In genomic region chr6:142570221-142570671, GRCh38 we compare ENCODE assay signal across 10 cellular contexts.
DNase-seq lines count a peak whose midpoint lies in the region; ATAC-seq and TF ChIP-seq lines count a peak whose summit lies in the region.
"Had no signal": no experiment of that assay in that cellular context is flagged by ENCODE, and none has a peak within 500 bp of the region (broad histone marks: within the 10 kb centered on the region; RNA-seq: fewer than 3 reads in every experiment).

No MANE protein-coding gene starts in this region.

- DNase-seq in natural killer cell treated with Interleukin-12 subunit alpha and Interleukin-12 subunit beta and Interleukin-15 and Interleukin-18, amount 100 ng/mL, for 72 hours (ENCODE audit: low spot score): no peak
- DNase-seq in natural killer cell (no peak), astrocyte of the cerebellum (ENCODE audit: low read depth) (peak; percentile 11), kidney tubule cell (ENCODE audit: low spot score) (peak; percentile 86), HuH-7.5 (ENCODE audit: low spot score) (no peak), DMS79 (lab: John Stamatoyannopoulos, UW) (no peak)
- DNase-seq: effector CD4-positive, alpha-beta T cell had no signal

- no peak for ATAC-seq in natural killer cell treated with Interleukin-12 subunit alpha and Interleukin-12 subunit beta and Interleukin-15 and Interleukin-18, amount 100 ng/mL, for 72 hours
- no peak for ATAC-seq in natural killer cell
- ATAC-seq in GM21619 (IDR thresholded peaks at IDR 0.05; ENCODE audit: unreplicated experiment): no peak
- ATAC-seq in HG02571 (IDR thresholded peaks at IDR 0.05; ENCODE audit: unreplicated experiment): no peak

- peak overlapping the region in 1 of 2 donors; percentile 24 for H3K27ac Mint-ChIP-seq in natural killer cell treated with Interleukin-12 subunit alpha and Interleukin-12 subunit beta and Interleukin-15 and Interleukin-18, amount 100 ng/mL, for 72 hours
- H3K27ac Mint-ChIP-seq in natural killer cell: no peak overlapping the region
- H3K27ac Mint-ChIP-seq: B cell had no signal

- in situ Hi-C loops in astrocyte of the cerebellum (cut with HindIII; ENCODE audit: low sequenced_read_pairs): no loop called here

- no peaks in the 10 kb centered on the region for H3K36me3 Mint-ChIP-seq in natural killer cell treated with Interleukin-12 subunit alpha and Interleukin-12 subunit beta and Interleukin-15 and Interleukin-18, amount 100 ng/mL, for 72 hours
- no peaks in the 10 kb centered on the region for H3K36me3 Mint-ChIP-seq in natural killer cell

- H3K4me1 Mint-ChIP-seq in natural killer cell treated with Interleukin-12 subunit alpha and Interleukin-12 subunit beta and Interleukin-15 and Interleukin-18, amount 100 ng/mL, for 72 hours (ENCODE audit: low read depth in 2 of 2): peaks cover 0 to 13% of the 10 kb centered on the region in 2 donors
- H3K4me1 Mint-ChIP-seq in natural killer cell: no peaks in the 10 kb centered on the region
- H3K4me1 Mint-ChIP-seq: B cell had no signal

- TF ChIP-seq CTCF in natural killer cell (IDR thresholded peaks at IDR 0.05) (no peak), astrocyte of the cerebellum (IDR thresholded peaks at IDR 0.05; ENCODE audit: low read depth, low read length, missing control alignments) (no peak)

- H3K27me3 Mint-ChIP-seq in natural killer cell treated with Interleukin-12 subunit alpha and Interleukin-12 subunit beta and Interleukin-15 and Interleukin-18, amount 100 ng/mL, for 72 hours: peaks cover 6 to 16% of the 10 kb centered on the region in 2 donors
- peaks cover 0 to 6% of the 10 kb centered on the region in 2 donors for H3K27me3 Mint-ChIP-seq in natural killer cell (ENCODE audit: low read depth in 2 of 2)

- H3K4me3 Mint-ChIP-seq in natural killer cell treated with Interleukin-12 subunit alpha and Interleukin-12 subunit beta and Interleukin-15 and Interleukin-18, amount 100 ng/mL, for 72 hours: peak overlapping the region; percentile 18
- no peak overlapping the region for H3K4me3 Mint-ChIP-seq in natural killer cell
- H3K4me3 Mint-ChIP-seq: B cell had no signal

- intact Hi-C loops in natural killer cell (cut with micrococcal nuclease): no loop called here

- H3K4me3 ChIP-seq in astrocyte of the cerebellum (ENCODE audit: low read depth, low read length): no peak overlapping the region

- peaks cover 6% of the 10 kb centered on the region for H3K9me3 Mint-ChIP-seq in natural killer cell treated with Interleukin-12 subunit alpha and Interleukin-12 subunit beta and Interleukin-15 and Interleukin-18, amount 100 ng/mL, for 72 hours
- H3K9me3 Mint-ChIP-seq in natural killer cell: no peaks in the 10 kb centered on the region

Comparison
In these comparisons a context has a peak if more than half of its experiments do, and no peak if none do; other contexts are left out.
1. DNase-seq: peak in astrocyte of the cerebellum (single experiment) and kidney tubule cell (single experiment); none in natural killer cell treated with Interleukin-12 subunit alpha and Interleukin-12 subunit beta and Interleukin-15 and Interleukin-18, amount 100 ng/mL, for 72 hours (single experiment), natural killer cell (single experiment), HuH-7.5 (single experiment) and DMS79 (single experiment).